Comparison of ENCODE assay signal across 1 cellular context in genomic region chr11:121564948-121565684, GRCh38.
TF ChIP-seq lines count a peak whose summit lies in the region.

No MANE protein-coding gene starts in this region.

TF ChIP-seq in HepG2, 621 proteins besides CTCF, POLR2A, EP300 and RAD21 (continued from another document and continues in another):
- TF ChIP-seq ZNF503 (CRISPR knock-in tag; IDR thresholded peaks at IDR 0.05), result peak; percentile 22; the same call in 1 of the 2 replicates
- TF ChIP-seq SP2 (CRISPR knock-in tag; IDR thresholded peaks at IDR 0.05), result no peak
- TF ChIP-seq ZBTB25 (CRISPR knock-in tag; IDR thresholded peaks at IDR 0.05), result no peak; the same call in 1 of the 2 replicates
- no peak for TF ChIP-seq NFYC (CRISPR knock-in tag; IDR thresholded peaks at IDR 0.05)
- TF ChIP-seq RORA (CRISPR knock-in tag; IDR thresholded peaks at IDR 0.05), result no peak
- no peak for TF ChIP-seq ZNF772 (CRISPR knock-in tag; IDR thresholded peaks at IDR 0.05)
- peak; percentile 97 for TF ChIP-seq CEBPG (CRISPR knock-in tag; IDR thresholded peaks at IDR 0.05)
- 0 out of 2 replicates have a peak, but pooled peaks have one; percentile 5 for TF ChIP-seq CREB1 (IDR thresholded peaks at IDR 0.05)
- TF ChIP-seq CREB1 (CRISPR knock-in tag; IDR thresholded peaks at IDR 0.05), result peak; percentile 53
- TF ChIP-seq, protein P1, sequence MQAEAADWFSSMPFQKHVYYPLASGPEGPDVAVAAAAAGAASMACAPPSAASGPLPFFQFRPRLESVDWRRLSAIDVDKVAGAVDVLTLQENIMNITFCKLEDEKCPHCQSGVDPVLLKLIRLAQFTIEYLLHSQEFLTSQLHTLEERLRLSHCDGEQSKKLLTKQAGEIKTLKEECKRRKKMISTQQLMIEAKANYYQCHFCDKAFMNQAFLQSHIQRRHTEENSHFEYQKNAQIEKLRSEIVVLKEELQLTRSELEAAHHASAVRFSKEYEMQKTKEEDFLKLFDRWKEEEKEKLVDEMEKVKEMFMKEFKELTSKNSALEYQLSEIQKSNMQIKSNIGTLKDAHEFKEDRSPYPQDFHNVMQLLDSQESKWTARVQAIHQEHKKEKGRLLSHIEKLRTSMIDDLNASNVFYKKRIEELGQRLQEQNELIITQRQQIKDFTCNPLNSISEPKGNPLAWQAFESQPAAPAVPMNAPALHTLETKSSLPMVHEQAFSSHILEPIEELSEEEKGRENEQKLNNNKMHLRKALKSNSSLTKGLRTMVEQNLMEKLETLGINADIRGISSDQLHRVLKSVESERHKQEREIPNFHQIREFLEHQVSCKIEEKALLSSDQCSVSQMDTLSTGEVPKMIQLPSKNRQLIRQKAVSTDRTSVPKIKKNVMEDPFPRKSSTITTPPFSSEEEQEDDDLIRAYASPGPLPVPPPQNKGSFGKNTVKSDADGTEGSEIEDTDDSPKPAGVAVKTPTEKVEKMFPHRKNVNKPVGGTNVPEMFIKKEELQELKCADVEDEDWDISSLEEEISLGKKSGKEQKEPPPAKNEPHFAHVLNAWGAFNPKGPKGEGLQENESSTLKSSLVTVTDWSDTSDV (CRISPR knock-in tag; IDR thresholded peaks at IDR 0.05), result no peak
- peak; percentile 51; the same call in 1 of the 2 replicates for TF ChIP-seq ZMAT3 (CRISPR knock-in tag; conservative IDR thresholded peaks at IDR 0.05)
- no peak for TF ChIP-seq REL (CRISPR knock-in tag; conservative IDR thresholded peaks at IDR 0.05)
- no peak for TF ChIP-seq ZNF326 (CRISPR knock-in tag; IDR thresholded peaks at IDR 0.05; ENCODE audit: borderline replicate concordance)
- no peak for TF ChIP-seq KDM4B (CRISPR knock-in tag; IDR thresholded peaks at IDR 0.05)
- TF ChIP-seq, protein P2, sequence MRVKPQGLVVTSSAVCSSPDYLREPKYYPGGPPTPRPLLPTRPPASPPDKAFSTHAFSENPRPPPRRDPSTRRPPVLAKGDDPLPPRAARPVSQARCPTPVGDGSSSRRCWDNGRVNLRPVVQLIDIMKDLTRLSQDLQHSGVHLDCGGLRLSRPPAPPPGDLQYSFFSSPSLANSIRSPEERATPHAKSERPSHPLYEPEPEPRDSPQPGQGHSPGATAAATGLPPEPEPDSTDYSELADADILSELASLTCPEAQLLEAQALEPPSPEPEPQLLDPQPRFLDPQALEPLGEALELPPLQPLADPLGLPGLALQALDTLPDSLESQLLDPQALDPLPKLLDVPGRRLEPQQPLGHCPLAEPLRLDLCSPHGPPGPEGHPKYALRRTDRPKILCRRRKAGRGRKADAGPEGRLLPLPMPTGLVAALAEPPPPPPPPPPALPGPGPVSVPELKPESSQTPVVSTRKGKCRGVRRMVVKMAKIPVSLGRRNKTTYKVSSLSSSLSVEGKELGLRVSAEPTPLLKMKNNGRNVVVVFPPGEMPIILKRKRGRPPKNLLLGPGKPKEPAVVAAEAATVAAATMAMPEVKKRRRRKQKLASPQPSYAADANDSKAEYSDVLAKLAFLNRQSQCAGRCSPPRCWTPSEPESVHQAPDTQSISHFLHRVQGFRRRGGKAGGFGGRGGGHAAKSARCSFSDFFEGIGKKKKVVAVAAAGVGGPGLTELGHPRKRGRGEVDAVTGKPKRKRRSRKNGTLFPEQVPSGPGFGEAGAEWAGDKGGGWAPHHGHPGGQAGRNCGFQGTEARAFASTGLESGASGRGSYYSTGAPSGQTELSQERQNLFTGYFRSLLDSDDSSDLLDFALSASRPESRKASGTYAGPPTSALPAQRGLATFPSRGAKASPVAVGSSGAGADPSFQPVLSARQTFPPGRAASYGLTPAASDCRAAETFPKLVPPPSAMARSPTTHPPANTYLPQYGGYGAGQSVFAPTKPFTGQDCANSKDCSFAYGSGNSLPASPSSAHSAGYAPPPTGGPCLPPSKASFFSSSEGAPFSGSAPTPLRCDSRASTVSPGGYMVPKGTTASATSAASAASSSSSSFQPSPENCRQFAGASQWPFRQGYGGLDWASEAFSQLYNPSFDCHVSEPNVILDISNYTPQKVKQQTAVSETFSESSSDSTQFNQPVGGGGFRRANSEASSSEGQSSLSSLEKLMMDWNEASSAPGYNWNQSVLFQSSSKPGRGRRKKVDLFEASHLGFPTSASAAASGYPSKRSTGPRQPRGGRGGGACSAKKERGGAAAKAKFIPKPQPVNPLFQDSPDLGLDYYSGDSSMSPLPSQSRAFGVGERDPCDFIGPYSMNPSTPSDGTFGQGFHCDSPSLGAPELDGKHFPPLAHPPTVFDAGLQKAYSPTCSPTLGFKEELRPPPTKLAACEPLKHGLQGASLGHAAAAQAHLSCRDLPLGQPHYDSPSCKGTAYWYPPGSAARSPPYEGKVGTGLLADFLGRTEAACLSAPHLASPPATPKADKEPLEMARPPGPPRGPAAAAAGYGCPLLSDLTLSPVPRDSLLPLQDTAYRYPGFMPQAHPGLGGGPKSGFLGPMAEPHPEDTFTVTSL (CRISPR knock-in tag; IDR thresholded peaks at IDR 0.05; ENCODE audit: borderline replicate concordance), result no peak; the same call in 1 of the 2 replicates
- TF ChIP-seq SIX1 (CRISPR knock-in tag; IDR thresholded peaks at IDR 0.05; ENCODE audit: borderline replicate concordance), result peak; percentile 79
- TF ChIP-seq FOXP1 (IDR thresholded peaks at IDR 0.05), result peak; percentile 94
- TF ChIP-seq FOXP1 (CRISPR knock-in tag; IDR thresholded peaks at IDR 0.05), result peak; percentile 97
- TF ChIP-seq, protein P3, sequence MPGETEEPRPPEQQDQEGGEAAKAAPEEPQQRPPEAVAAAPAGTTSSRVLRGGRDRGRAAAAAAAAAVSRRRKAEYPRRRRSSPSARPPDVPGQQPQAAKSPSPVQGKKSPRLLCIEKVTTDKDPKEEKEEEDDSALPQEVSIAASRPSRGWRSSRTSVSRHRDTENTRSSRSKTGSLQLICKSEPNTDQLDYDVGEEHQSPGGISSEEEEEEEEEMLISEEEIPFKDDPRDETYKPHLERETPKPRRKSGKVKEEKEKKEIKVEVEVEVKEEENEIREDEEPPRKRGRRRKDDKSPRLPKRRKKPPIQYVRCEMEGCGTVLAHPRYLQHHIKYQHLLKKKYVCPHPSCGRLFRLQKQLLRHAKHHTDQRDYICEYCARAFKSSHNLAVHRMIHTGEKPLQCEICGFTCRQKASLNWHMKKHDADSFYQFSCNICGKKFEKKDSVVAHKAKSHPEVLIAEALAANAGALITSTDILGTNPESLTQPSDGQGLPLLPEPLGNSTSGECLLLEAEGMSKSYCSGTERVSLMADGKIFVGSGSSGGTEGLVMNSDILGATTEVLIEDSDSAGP (CRISPR knock-in tag; IDR thresholded peaks at IDR 0.05; ENCODE audit: borderline replicate concordance), result no peak
- TF ChIP-seq ARNT2 (CRISPR knock-in tag; IDR thresholded peaks at IDR 0.05; ENCODE audit: low read depth), result 0 out of 2 replicates have a peak, but pooled peaks have one; percentile 31
- TF ChIP-seq PHF20 (CRISPR knock-in tag; IDR thresholded peaks at IDR 0.05), result no peak
- no peak for TF ChIP-seq CREBL2 (CRISPR knock-in tag; IDR thresholded peaks at IDR 0.05; ENCODE audit: borderline replicate concordance)
- no peak for TF ChIP-seq SMC3 (IDR thresholded peaks at IDR 0.05; ENCODE audit: low read length)
- TF ChIP-seq ELK4 (CRISPR knock-in tag; IDR thresholded peaks at IDR 0.05; ENCODE audit: borderline replicate concordance), result no peak
- TF ChIP-seq ZFAT (CRISPR knock-in tag; conservative IDR thresholded peaks at IDR 0.05), result no peak
- no peak for TF ChIP-seq MYC (CRISPR knock-in tag; IDR thresholded peaks at IDR 0.05; ENCODE audit: borderline replicate concordance)
- TF ChIP-seq GTF3A (CRISPR knock-in tag; conservative IDR thresholded peaks at IDR 0.05), result no peak
- no peak for TF ChIP-seq HMGA1 (CRISPR knock-in tag; conservative IDR thresholded peaks at IDR 0.05)
- TF ChIP-seq ZNF10 (CRISPR knock-in tag; IDR thresholded peaks at IDR 0.05; ENCODE audit: borderline replicate concordance, low read depth), result no peak
- TF ChIP-seq ZSCAN30 (CRISPR knock-in tag; IDR thresholded peaks at IDR 0.05), result no peak
- TF ChIP-seq ZNF232 (CRISPR knock-in tag; IDR thresholded peaks at IDR 0.05; ENCODE audit: borderline replicate concordance), result no peak
- TF ChIP-seq NR2F1 (CRISPR knock-in tag; IDR thresholded peaks at IDR 0.05), result peak in 1 of 2 experiments; percentile 64; a peak in 2 of 4 replicates
- TF ChIP-seq KLF13 (CRISPR knock-in tag; IDR thresholded peaks at IDR 0.05), result no peak
- TF ChIP-seq, protein P4, sequence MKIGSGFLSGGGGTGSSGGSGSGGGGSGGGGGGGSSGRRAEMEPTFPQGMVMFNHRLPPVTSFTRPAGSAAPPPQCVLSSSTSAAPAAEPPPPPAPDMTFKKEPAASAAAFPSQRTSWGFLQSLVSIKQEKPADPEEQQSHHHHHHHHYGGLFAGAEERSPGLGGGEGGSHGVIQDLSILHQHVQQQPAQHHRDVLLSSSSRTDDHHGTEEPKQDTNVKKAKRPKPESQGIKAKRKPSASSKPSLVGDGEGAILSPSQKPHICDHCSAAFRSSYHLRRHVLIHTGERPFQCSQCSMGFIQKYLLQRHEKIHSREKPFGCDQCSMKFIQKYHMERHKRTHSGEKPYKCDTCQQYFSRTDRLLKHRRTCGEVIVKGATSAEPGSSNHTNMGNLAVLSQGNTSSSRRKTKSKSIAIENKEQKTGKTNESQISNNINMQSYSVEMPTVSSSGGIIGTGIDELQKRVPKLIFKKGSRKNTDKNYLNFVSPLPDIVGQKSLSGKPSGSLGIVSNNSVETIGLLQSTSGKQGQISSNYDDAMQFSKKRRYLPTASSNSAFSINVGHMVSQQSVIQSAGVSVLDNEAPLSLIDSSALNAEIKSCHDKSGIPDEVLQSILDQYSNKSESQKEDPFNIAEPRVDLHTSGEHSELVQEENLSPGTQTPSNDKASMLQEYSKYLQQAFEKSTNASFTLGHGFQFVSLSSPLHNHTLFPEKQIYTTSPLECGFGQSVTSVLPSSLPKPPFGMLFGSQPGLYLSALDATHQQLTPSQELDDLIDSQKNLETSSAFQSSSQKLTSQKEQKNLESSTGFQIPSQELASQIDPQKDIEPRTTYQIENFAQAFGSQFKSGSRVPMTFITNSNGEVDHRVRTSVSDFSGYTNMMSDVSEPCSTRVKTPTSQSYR (CRISPR knock-in tag; IDR thresholded peaks at IDR 0.05; ENCODE audit: borderline replicate concordance), result peak; percentile 44; the same call in 1 of the 2 replicates
- TF ChIP-seq ZNF234 (CRISPR knock-in tag; conservative IDR thresholded peaks at IDR 0.05), result no peak
- TF ChIP-seq SMYD3 (CRISPR knock-in tag; IDR thresholded peaks at IDR 0.05), result no peak
- peak; percentile 49; the same call in 1 of the 2 replicates for TF ChIP-seq RFX3 (CRISPR knock-in tag; IDR thresholded peaks at IDR 0.05)
- TF ChIP-seq NFATC3 (CRISPR knock-in tag; IDR thresholded peaks at IDR 0.05), result no peak
- TF ChIP-seq ZNF512 (CRISPR knock-in tag; IDR thresholded peaks at IDR 0.05), result no peak
- TF ChIP-seq ARNTL (CRISPR knock-in tag; IDR thresholded peaks at IDR 0.05), result 0 out of 2 replicates have a peak, but pooled peaks have one; percentile 39
- TF ChIP-seq, protein P5, sequence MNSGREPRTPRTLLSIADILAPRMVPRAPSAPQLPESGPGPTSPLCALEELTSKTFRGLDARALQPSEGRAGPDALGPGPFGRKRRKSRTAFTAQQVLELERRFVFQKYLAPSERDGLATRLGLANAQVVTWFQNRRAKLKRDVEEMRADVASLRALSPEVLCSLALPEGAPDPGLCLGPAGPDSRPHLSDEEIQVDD (CRISPR knock-in tag; IDR thresholded peaks at IDR 0.05; ENCODE audit: borderline replicate concordance), result no peak
- TF ChIP-seq TEAD3 (CRISPR knock-in tag; optimal IDR thresholded peaks at IDR 0.05; ENCODE audit: borderline replicate concordance), result peak; percentile 75
- no peak for TF ChIP-seq ZNF891 (CRISPR knock-in tag; IDR thresholded peaks at IDR 0.05)
